In genomic region chr6:96794980-96795379, GRCh38 we compare ENCODE assay signal across 12 cellular contexts. TPM values are rescaled to one million over a fixed set of nuclear protein-coding genes. Genes with fewer than 3 reads are reported as not detected.
A peak's percentile ranks its signal among the peaks of the same experiment; 100 is the strongest.
DNase-seq lines count a peak whose midpoint lies in the region; ATAC-seq, FAIRE-seq and TF ChIP-seq lines count a peak whose summit lies in the region.
"Had no signal": no experiment of that assay in that cellular context is flagged by ENCODE, and none has a peak within 500 bp of the region (broad histone marks: within the 10 kb centered on the region; RNA-seq: fewer than 3 reads in every experiment).

No MANE protein-coding gene starts in this region.

- H3K9me3 Mint-ChIP-seq in IgD-negative memory B cell: no peaks in the 10 kb centered on the region
- H3K9me3 Mint-ChIP-seq: CD4-positive, CD25-positive, alpha-beta regulatory T cell had no signal

- dilution Hi-C loops in mammary epithelial cell (cut with HindIII; ENCODE audit: low sequenced_read_pairs): no loop called here

- peaks cover 0 to 10% (median 0%) of the 10 kb centered on the region in 3 donors for H3K4me1 Mint-ChIP-seq in IgD-negative memory B cell
- H3K4me1 Mint-ChIP-seq: CD4-positive, CD25-positive, alpha-beta regulatory T cell had no signal

- H3K4me2 ChIP-seq in mesenchymal stem cell (ENCODE audit: low read length, poor library complexity, severe bottlenecking) (no peak overlapping the region), mammary epithelial cell (ENCODE audit: insufficient read depth, low read depth, low read length) (no peak overlapping the region)

- H2AK5ac ChIP-seq in mesenchymal stem cell (ENCODE audit: low read length, severe bottlenecking): no peak overlapping the region

- intact Hi-C loops in mammary epithelial cell (cut with micrococcal nuclease): no loop called here

- H3K27me3 Mint-ChIP-seq in IgD-negative memory B cell: peaks cover 4% of the 10 kb centered on the region
- H3K27me3 Mint-ChIP-seq: CD4-positive, CD25-positive, alpha-beta regulatory T cell had no signal

- H3K36me3 ChIP-seq in mesenchymal stem cell (ENCODE audit: control insufficient read depth in 1 of 2, insufficient read depth in 2 of 2, low read depth in 1 of 2, low read length in 2 of 2) (no peaks in the 10 kb centered on the region), mammary epithelial cell (ENCODE audit: insufficient read depth, low read length) (no peaks in the 10 kb centered on the region)
- H3K36me3 ChIP-seq in effector memory CD4-positive, alpha-beta T cell (ENCODE audit: control insufficient read depth, insufficient read depth, low read length): no peaks in the 10 kb centered on the region
- H3K36me3 ChIP-seq: heart right ventricle, MG63 had no signal

- peak; percentile 38 for ATAC-seq in GM18868 (IDR thresholded peaks at IDR 0.05; ENCODE audit: unreplicated experiment)
- ATAC-seq in HG02759 (IDR thresholded peaks at IDR 0.05; ENCODE audit: unreplicated experiment): peak; percentile 11
- ATAC-seq: heart right ventricle, left lobe of liver had no signal

- no peak overlapping the region for H3K18ac ChIP-seq in mesenchymal stem cell (ENCODE audit: low read depth in 1 of 2, low read length in 2 of 2)

- H3K4me3 ChIP-seq in mesenchymal stem cell (ENCODE audit: insufficient read depth in 1 of 2, low read depth in 1 of 2, low read length in 2 of 2) (no peak overlapping the region), mammary epithelial cell (replicated peaks in 1 of 3; ENCODE audit: insufficient read depth in 1 of 3, low read depth in 2 of 3, low read length in 3 of 3) (no peak overlapping the region)
- H3K4me3 ChIP-seq in effector memory CD4-positive, alpha-beta T cell (ENCODE audit: insufficient read depth, low read depth, low read length, poor library complexity, severe bottlenecking): no peak overlapping the region
- H3K4me3 ChIP-seq: heart right ventricle, MG63 had no signal

- no peak overlapping the region for H2BK15ac ChIP-seq in mesenchymal stem cell (ENCODE audit: low read depth, poor library complexity, severe bottlenecking)

- H3K27ac ChIP-seq in mesenchymal stem cell (ENCODE audit: low read length, poor library complexity, severe bottlenecking) (no peak overlapping the region), mammary epithelial cell (ENCODE audit: insufficient read depth, low read depth, low read length) (no peak overlapping the region)
- no peak overlapping the region for H3K27ac ChIP-seq in effector memory CD4-positive, alpha-beta T cell (ENCODE audit: insufficient read depth, low read length, poor library complexity, severe bottlenecking)
- H3K27ac ChIP-seq: heart right ventricle had no signal

- no peak for TF ChIP-seq CTCF in mammary epithelial cell (conservative IDR thresholded peaks at IDR 0.05 in 1 of 2, IDR thresholded peaks at IDR 0.05 in 1 of 2; ENCODE audit: extremely low read depth in 1 of 2, insufficient read depth in 1 of 2, low read depth in 1 of 2, low read length in 2 of 2)

- H2BK120ac ChIP-seq in mesenchymal stem cell (ENCODE audit: low read depth, low read length): no peak overlapping the region

- H3K14ac ChIP-seq in mesenchymal stem cell (ENCODE audit: low read length in 2 of 2): no peak overlapping the region

- CTCF ChIA-PET in mammary epithelial cell (lab: Charles Lee; ENCODE audit: low non-redundant PET): no interaction called here

- no TSS peak for BruUV-seq in mammary epithelial cell (replicated peaks; lab: Mats Ljungman, UMichigan)

- peak; percentile 66 for DNase-seq in mesenchymal stem cell
- no peak for DNase-seq in RCC 7860 (ENCODE audit: low spot score)
- no peak for DNase-seq in mammary epithelial cell
- DNase-seq in NCI-H446 (lab: John Stamatoyannopoulos, UW): no peak
- no peak for DNase-seq in effector memory CD4-positive, alpha-beta T cell
- DNase-seq: CD4-positive, CD25-positive, alpha-beta regulatory T cell; heart right ventricle; MG63 had no signal

- H3K27me3 ChIP-seq in mesenchymal stem cell (ENCODE audit: control insufficient read depth in 1 of 2, insufficient read depth in 1 of 2, low read length in 2 of 2): no peaks in the 10 kb centered on the region
- no peaks in the 10 kb centered on the region for H3K27me3 ChIP-seq in mammary epithelial cell (ENCODE audit: insufficient read depth, low read length)
- no peaks in the 10 kb centered on the region for H3K27me3 ChIP-seq in effector memory CD4-positive, alpha-beta T cell (replicated peaks; ENCODE audit: control insufficient read depth, insufficient read depth, low read length, poor library complexity, severe bottlenecking)
- H3K27me3 ChIP-seq: heart right ventricle, MG63 had no signal

- H3K9me3 ChIP-seq in mesenchymal stem cell (ENCODE audit: control insufficient read depth, low read length) (no peaks in the 10 kb centered on the region), mammary epithelial cell (replicated peaks; ENCODE audit: insufficient read depth, low read length) (no peaks in the 10 kb centered on the region)
- no peaks in the 10 kb centered on the region for H3K9me3 ChIP-seq in effector memory CD4-positive, alpha-beta T cell (ENCODE audit: control insufficient read depth, low read length)
- H3K9me3 ChIP-seq: heart right ventricle, MG63 had no signal

- no peaks in the 10 kb centered on the region for H3K4me1 ChIP-seq in mesenchymal stem cell (ENCODE audit: control insufficient read depth, insufficient read depth, low read depth, low read length)
- no peaks in the 10 kb centered on the region for H3K4me1 ChIP-seq in mammary epithelial cell (ENCODE audit: insufficient read depth, low read length)
- no peaks in the 10 kb centered on the region for H3K4me1 ChIP-seq in effector memory CD4-positive, alpha-beta T cell (ENCODE audit: control insufficient read depth, insufficient read depth, low read length, poor library complexity, severe bottlenecking)
- H3K4me1 ChIP-seq: heart right ventricle had no signal

- in situ Hi-C loops in mammary epithelial cell (cut with MboI; ENCODE audit: low sequenced_read_pairs in 2 of 2): no loop called here

- no peak for FAIRE-seq in RCC 7860 (lab: Jason Lieb, UNC)

- H3K79me2 ChIP-seq in mammary epithelial cell (ENCODE audit: insufficient read depth, low read length): no peaks in the 10 kb centered on the region

- no peak overlapping the region for H3K4me3 Mint-ChIP-seq in IgD-negative memory B cell
- H3K4me3 Mint-ChIP-seq: CD4-positive, CD25-positive, alpha-beta regulatory T cell had no signal

- H3K23ac ChIP-seq in mesenchymal stem cell (ENCODE audit: low read length in 2 of 2): no peak overlapping the region

- WGBS in mesenchymal stem cell: 0% methylated on average over 1 of the region's 1 CpG
- WGBS in mammary epithelial cell (ENCODE audit: low coverage, missing lambda C conversion rate): 84% methylated on average over 1 of the region's 1 CpG

- no peaks in the 10 kb centered on the region for H4K20me1 ChIP-seq in mammary epithelial cell (ENCODE audit: insufficient read depth, low read length)

- no peak overlapping the region for H2BK12ac ChIP-seq in mesenchymal stem cell (ENCODE audit: low read length in 2 of 2)

- H3K4ac ChIP-seq in mesenchymal stem cell (ENCODE audit: low read depth in 1 of 2, low read length in 2 of 2): no peak overlapping the region

- H2BK5ac ChIP-seq in mesenchymal stem cell (ENCODE audit: low read depth, low read length, poor library complexity, severe bottlenecking): no peak overlapping the region

- no peaks in the 10 kb centered on the region for H3K36me3 Mint-ChIP-seq in IgD-negative memory B cell
- H3K36me3 Mint-ChIP-seq: CD4-positive, CD25-positive, alpha-beta regulatory T cell had no signal

- H4K8ac ChIP-seq in mesenchymal stem cell (ENCODE audit: low read length): no peak overlapping the region

- H3K27ac Mint-ChIP-seq in IgD-negative memory B cell: peak overlapping the region in 2 of 3 donors; percentile 55 to 88
- H3K27ac Mint-ChIP-seq: CD4-positive, CD25-positive, alpha-beta regulatory T cell had no signal

- H4K91ac ChIP-seq in mesenchymal stem cell (ENCODE audit: low read length): no peak overlapping the region

- H3K9ac ChIP-seq in mesenchymal stem cell (ENCODE audit: low read length): no peak overlapping the region
- no peak overlapping the region for H3K9ac ChIP-seq in mammary epithelial cell (ENCODE audit: insufficient read depth, low read length)

- H3K79me1 ChIP-seq in mesenchymal stem cell (replicated peaks; ENCODE audit: low read length, poor library complexity, severe bottlenecking): no peaks in the 10 kb centered on the region

- no peak overlapping the region for H2AFZ ChIP-seq in mesenchymal stem cell (ENCODE audit: low read depth, low read length)
- no peak overlapping the region for H2AFZ ChIP-seq in mammary epithelial cell (ENCODE audit: low read depth, low read length)

RNA-seq across cellular contexts. Expression of gene GPR63, which starts 42.3 kb away (rescaled TPM):
- polyA plus RNA-seq in IgD-negative memory B cell: not detected
- polyA plus RNA-seq in mesenchymal stem cell (2013, experiment 1 of 2): 5.3 TPM
- 5.4 TPM for polyA plus RNA-seq in mesenchymal stem cell (2013, experiment 2 of 2)
- 1 to 10 TPM; 1.2 to 2.7 TPM for total RNA-seq in mammary epithelial cell
- polyA plus RNA-seq in mammary epithelial cell: 1.3 TPM
- 1.0 TPM for polyA minus RNA-seq in mammary epithelial cell
